23 cellular contexts compared by ENCODE assay signal in genomic region chr6:2916354-2916925, GRCh38. TPM values are rescaled to one million over a fixed set of nuclear protein-coding genes. Genes with fewer than 3 reads are reported as not detected.
DNase-seq lines count a peak whose midpoint lies in the region; ATAC-seq and TF ChIP-seq lines count a peak whose summit lies in the region.
"Had no signal": no experiment of that assay in that cellular context is flagged by ENCODE, and none has a peak within 500 bp of the region (broad histone marks: within the 10 kb centered on the region; RNA-seq: fewer than 3 reads in every experiment).

No MANE protein-coding gene starts in this region.

- H3K4me3 ChIP-seq in right cardiac atrium (ENCODE audit: low read length) = no peak overlapping the region
- H3K4me3 ChIP-seq in heart left ventricle = no peak overlapping the region
- H3K4me3 ChIP-seq in esophagus muscularis mucosa = no peak overlapping the region
- H3K4me3 ChIP-seq in lung = no peak overlapping the region
- H3K4me3 ChIP-seq: BLaER1, cardiac muscle cell, pancreas, sigmoid colon had no signal

- H3K9me3 ChIP-seq in right cardiac atrium (ENCODE audit: control insufficient read depth, low read length) = no peaks in the 10 kb centered on the region
- H3K9me3 ChIP-seq in heart left ventricle = no peaks in the 10 kb centered on the region
- H3K9me3 ChIP-seq in esophagus muscularis mucosa = no peaks in the 10 kb centered on the region
- H3K9me3 ChIP-seq in lung (ENCODE audit: control insufficient read depth in 2 of 2, insufficient read depth in 1 of 2, low read length in 1 of 2) = no peaks in the 10 kb centered on the region
- H3K9me3 ChIP-seq: BLaER1, pancreas, sigmoid colon had no signal

- no peak for TF ChIP-seq CTCF in heart left ventricle (IDR thresholded peaks at IDR 0.05)
- no peak for TF ChIP-seq CTCF in esophagus muscularis mucosa (IDR thresholded peaks at IDR 0.05)
- no peak for TF ChIP-seq CTCF in lung (IDR thresholded peaks at IDR 0.05; ENCODE audit: control extremely low read depth, extremely low read depth)

- intact Hi-C loops in right cardiac atrium (cut with DNase I) (loop anchor here in 1 of 4 donors (10.0 kb wide), 1 partner anchor 62 kb away; no protein-coding TSS in a partner anchor), heart left ventricle (cut with DNase I) (loop anchor here in 2 of 10 donors (5.0 to 10.0 kb wide), 2 partner anchors 69 to 132 kb away; no protein-coding TSS in a partner anchor), esophagus muscularis mucosa (cut with DNase I) (no loop called here)

- DNase-seq in right cardiac atrium (no peak), heart left ventricle (no peak), esophagus muscularis mucosa (ENCODE audit: extremely low spot score) (peak; percentile 31), lung (ENCODE audit: low spot score) (peak; percentile 23), NCI-H1105 (lab: John Stamatoyannopoulos, UW) (no peak), CD1c-positive myeloid dendritic cell (ENCODE audit: extremely low spot score) (no peak), NAMALWA (ENCODE audit: low spot score) (no peak)
- DNase-seq: activated CD8-positive, alpha-beta T cell treated with anti-CD3 and anti-CD28 coated beads for 36 hours; activated naive CD4-positive, alpha-beta T cell treated with anti-CD3 and anti-CD28 coated beads for 36 hours; activated T-cell treated with anti-CD3 and anti-CD28 coated beads, Interleukin-2, amount 50 U/mL, for 1 hour; dermis blood vessel endothelial cell; KG1; kidney; MV-4-11; naive B cell; NCI-H187; pancreas; sigmoid colon; stimulated activated CD4-positive, alpha-beta T cell treated with anti-CD3 and anti-CD28 coated beads, Interleukin-15, amount 100 ng/mL, for 24 hours had no signal

- H3K27ac ChIP-seq in right cardiac atrium (ENCODE audit: low read length) (no peak overlapping the region), heart left ventricle (no peak overlapping the region), esophagus muscularis mucosa (replicated peaks in 1 of 4) (no peak overlapping the region), lung (ENCODE audit: low read depth in 1 of 2, low read length in 1 of 2) (no peak overlapping the region), temporal lobe (ENCODE audit: low read depth, low read length) (peak overlapping the region; percentile 92)
- H3K27ac ChIP-seq: BLaER1, cardiac muscle cell, pancreas, RWPE1, sigmoid colon had no signal

- H3K36me3 ChIP-seq in heart left ventricle (no peaks in the 10 kb centered on the region), esophagus muscularis mucosa (no peaks in the 10 kb centered on the region), lung (ENCODE audit: control insufficient read depth in 2 of 2, insufficient read depth in 2 of 2, low read length in 2 of 2) (no peaks in the 10 kb centered on the region)
- H3K36me3 ChIP-seq: BLaER1, cardiac muscle cell, pancreas, sigmoid colon had no signal

- H3K4me1 ChIP-seq in right cardiac atrium (ENCODE audit: control insufficient read depth, insufficient read depth, low read length) (peaks cover 2% of the 10 kb centered on the region), heart left ventricle (peaks cover 0 to 12% (median 0%) of the 10 kb centered on the region in 12 donors), esophagus muscularis mucosa (peaks cover 0 to 9% (median 4%) of the 10 kb centered on the region in 4 donors), lung (ENCODE audit: control insufficient read depth in 2 of 2, insufficient read depth in 2 of 2, low read length in 2 of 2) (no peaks in the 10 kb centered on the region)
- H3K4me1 ChIP-seq: BLaER1, pancreas, sigmoid colon had no signal

- no peak for TF ChIP-seq EP300 in esophagus muscularis mucosa (IDR thresholded peaks at IDR 0.05)

- ATAC-seq in right cardiac atrium (peak; percentile 61 to 81), heart left ventricle (no peak), lung (ENCODE audit: insufficient read depth, low FRiP score) (no peak)
- ATAC-seq: activated CD8-positive, alpha-beta T cell treated with anti-CD3 and anti-CD28 coated beads for 36 hours; pancreas had no signal

- TF ChIP-seq POLR2A in heart left ventricle (IDR thresholded peaks at IDR 0.05) = no peak
- TF ChIP-seq POLR2A in esophagus muscularis mucosa (IDR thresholded peaks at IDR 0.05; ENCODE audit: low read depth) = no peak

- 75% methylated on average over 3 of the region's 3 CpGs for WGBS in right cardiac atrium
- 72 to 78% (median 75%) methylated on average over 3 of the region's 3 CpGs for WGBS in heart left ventricle, 4 donors
- 72% methylated on average over 3 of the region's 3 CpGs for WGBS in esophagus muscularis mucosa
- WGBS in lung, 2 donors = 82 to 88% methylated on average over 3 of the region's 3 CpGs

- H3K27me3 ChIP-seq in right cardiac atrium (ENCODE audit: control insufficient read depth, insufficient read depth) = no peaks in the 10 kb centered on the region
- no peaks in the 10 kb centered on the region for H3K27me3 ChIP-seq in heart left ventricle
- no peaks in the 10 kb centered on the region for H3K27me3 ChIP-seq in esophagus muscularis mucosa
- no peaks in the 10 kb centered on the region for H3K27me3 ChIP-seq in lung (ENCODE audit: control insufficient read depth, insufficient read depth)
- H3K27me3 ChIP-seq: BLaER1, cardiac muscle cell, pancreas, sigmoid colon had no signal

RNA-seq across cellular contexts. Expression of gene SERPINB9, which starts 13.3 kb away (rescaled TPM):
- total RNA-seq in right cardiac atrium (10 to 100 TPM in 1 of 4 donors, 1 to 10 TPM in 3; 6.8 to 15.8 (median 8.6) TPM), heart left ventricle (10 to 100 TPM in 1 of 9 donors, 1 to 10 TPM in 8; 2.1 to 16.7 (median 5.4) TPM), esophagus muscularis mucosa (10 to 100 TPM in 1 of 4 donors, 1 to 10 TPM in 3; 5.4 to 17.7 (median 6.2) TPM), lung (10 to 100 TPM; 14.0 to 33.3 TPM), temporal lobe (6.9 TPM)
- polyA plus RNA-seq in right cardiac atrium (3.5 TPM), heart left ventricle (1 to 10 TPM; 2.1 to 2.7 TPM), lung (10 to 100 TPM in 1 of 2 donors, 1 to 10 TPM in 1; 5.4 to 36.1 TPM)

RNA-seq across cellular contexts. Expression of gene SERPINB6, which starts 54.9 kb away (rescaled TPM):
- 100 to 1,000 TPM; 181 to 265 (median 207) TPM for total RNA-seq in right cardiac atrium
- polyA plus RNA-seq in right cardiac atrium = 172 TPM
- total RNA-seq in heart left ventricle = 100 to 1,000 TPM; 168 to 246 (median 188) TPM
- 100 to 1,000 TPM; 146 to 157 TPM for polyA plus RNA-seq in heart left ventricle
- total RNA-seq in esophagus muscularis mucosa = 100 to 1,000 TPM; 114 to 125 (median 124) TPM
- total RNA-seq in lung = 100 to 1,000 TPM; 113 to 155 TPM
- polyA plus RNA-seq in lung = 100 to 1,000 TPM; 126 to 129 TPM
- total RNA-seq in temporal lobe = 14.5 TPM

Comparison
In these comparisons a context has a peak if more than half of its experiments do, and no peak if none do; other contexts are left out.
1. ATAC-seq: peak in right cardiac atrium (2 of 2); none in heart left ventricle (0 of 4) and lung (single experiment).
2. DNase-seq: peak in esophagus muscularis mucosa (single experiment) and lung (single experiment); none in right cardiac atrium (0 of 3), heart left ventricle (0 of 5), NCI-H1105 (single experiment), CD1c-positive myeloid dendritic cell (single experiment) and NAMALWA (single experiment).